8 cellular contexts compared by ENCODE assay signal in the genomic region with DNA sequence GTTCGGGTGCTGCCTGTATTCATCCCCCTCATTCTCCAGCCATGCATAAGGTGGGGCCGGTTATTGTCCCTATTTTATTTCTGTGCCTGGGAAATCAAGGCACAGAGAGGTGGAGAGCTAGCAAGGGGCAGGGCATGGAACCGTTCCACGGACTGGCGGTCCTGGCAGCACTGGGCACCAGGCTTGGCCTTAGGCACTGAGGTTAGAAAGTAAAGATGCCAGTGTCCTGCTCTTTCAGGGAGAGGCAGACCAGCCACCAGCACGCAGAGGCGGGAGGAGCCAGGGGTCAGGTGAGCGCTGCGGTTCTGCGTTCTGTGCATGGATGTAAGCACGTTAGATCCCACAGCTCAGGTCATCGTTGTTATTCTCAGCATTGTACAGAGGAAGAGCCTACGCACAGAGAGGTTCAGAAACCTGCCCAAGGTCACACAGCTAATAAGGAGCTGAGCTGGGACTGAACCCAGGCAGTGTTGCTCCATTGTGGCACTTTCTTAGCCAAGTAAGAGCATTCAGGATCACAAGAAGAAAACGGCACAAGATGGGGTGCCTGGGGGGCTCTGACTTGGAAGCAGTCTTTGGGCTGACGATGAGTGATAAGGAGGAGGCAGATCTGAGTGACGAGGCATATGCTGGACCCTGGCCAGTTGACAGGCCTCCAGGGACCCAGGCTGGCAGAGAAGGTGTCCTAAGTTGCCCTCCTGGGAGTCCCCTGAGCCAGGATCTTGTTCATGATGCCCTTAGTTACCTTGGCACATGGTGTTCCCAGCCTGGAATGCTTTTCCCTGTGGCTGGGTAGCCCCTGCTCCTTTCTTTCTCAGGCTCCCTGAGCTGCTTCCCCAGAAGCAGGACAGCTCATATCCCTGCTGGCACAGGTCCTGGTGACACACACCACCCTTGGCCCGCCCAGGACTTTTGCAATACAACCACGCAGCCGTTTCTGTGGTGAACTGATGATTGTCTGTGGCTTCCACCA. TPM values are rescaled to one million over a fixed set of nuclear protein-coding genes. Genes with fewer than 3 reads are reported as not detected.
DNase-seq lines count a peak whose midpoint lies in the region; ATAC-seq and TF ChIP-seq lines count a peak whose summit lies in the region.

No MANE protein-coding gene starts in this region.

- H3K4me2 ChIP-seq in GM23338 = no peak overlapping the region

- no peaks in the 10 kb centered on the region for H3K9me2 ChIP-seq in GM23338 (ENCODE audit: insufficient read depth)

- H3K9me3 Mint-ChIP-seq in natural killer cell treated with Interleukin-12 subunit alpha and Interleukin-12 subunit beta and Interleukin-15 and Interleukin-18, amount 100 ng/mL, for 72 hours = no peaks in the 10 kb centered on the region
- no peaks in the 10 kb centered on the region for H3K9me3 Mint-ChIP-seq in GM23338
- no peaks in the 10 kb centered on the region for H3K9me3 Mint-ChIP-seq in activated CD8-positive, alpha-beta T cell treated with anti-CD3 and anti-CD28 coated beads for 36 hours

- no peaks in the 10 kb centered on the region for H4K20me1 ChIP-seq in GM23338 (replicated peaks; ENCODE audit: insufficient read depth)

- no peak overlapping the region for H3K4me3 Mint-ChIP-seq in natural killer cell treated with Interleukin-12 subunit alpha and Interleukin-12 subunit beta and Interleukin-15 and Interleukin-18, amount 100 ng/mL, for 72 hours
- no peak overlapping the region for H3K4me3 Mint-ChIP-seq in GM23338
- no peak overlapping the region for H3K4me3 Mint-ChIP-seq in activated CD8-positive, alpha-beta T cell treated with anti-CD3 and anti-CD28 coated beads for 36 hours

- no peak for TF ChIP-seq POLR2A in erythroblast (IDR thresholded peaks at IDR 0.05; ENCODE audit: low read length)

- ATAC-seq in natural killer cell treated with Interleukin-12 subunit alpha and Interleukin-12 subunit beta and Interleukin-15 and Interleukin-18, amount 100 ng/mL, for 72 hours = no peak
- ATAC-seq in HG02759 (IDR thresholded peaks at IDR 0.05; ENCODE audit: unreplicated experiment) = no peak
- no peak for ATAC-seq in GM23338
- no peak for ATAC-seq in activated CD8-positive, alpha-beta T cell treated with anti-CD3 and anti-CD28 coated beads for 36 hours

- no peaks in the 10 kb centered on the region for H3K79me2 ChIP-seq in GM23338 (replicated peaks; ENCODE audit: insufficient read depth)

- H3K36me3 Mint-ChIP-seq in natural killer cell treated with Interleukin-12 subunit alpha and Interleukin-12 subunit beta and Interleukin-15 and Interleukin-18, amount 100 ng/mL, for 72 hours = no peaks in the 10 kb centered on the region
- H3K36me3 Mint-ChIP-seq in GM23338 (ENCODE audit: low read depth) = peaks cover 5% of the 10 kb centered on the region; the same call in 1 of the 3 replicates
- no peaks in the 10 kb centered on the region for H3K36me3 Mint-ChIP-seq in activated CD8-positive, alpha-beta T cell treated with anti-CD3 and anti-CD28 coated beads for 36 hours (ENCODE audit: low read depth)

- no peaks in the 10 kb centered on the region for H3K27me3 Mint-ChIP-seq in natural killer cell treated with Interleukin-12 subunit alpha and Interleukin-12 subunit beta and Interleukin-15 and Interleukin-18, amount 100 ng/mL, for 72 hours
- H3K27me3 Mint-ChIP-seq in GM23338 (ENCODE audit: insufficient read depth, low read depth, poor library complexity) = peaks cover 4% of the 10 kb centered on the region
- no peaks in the 10 kb centered on the region for H3K27me3 Mint-ChIP-seq in activated CD8-positive, alpha-beta T cell treated with anti-CD3 and anti-CD28 coated beads for 36 hours

- H3K27ac ChIP-seq in GM23338 (ENCODE audit: low read depth) = no peak overlapping the region

- no peaks in the 10 kb centered on the region for H3K27me3 ChIP-seq in GM23338 (ENCODE audit: insufficient read depth)

- peaks cover 9 to 23% of the 10 kb centered on the region in 2 donors for H3K4me1 Mint-ChIP-seq in natural killer cell treated with Interleukin-12 subunit alpha and Interleukin-12 subunit beta and Interleukin-15 and Interleukin-18, amount 100 ng/mL, for 72 hours (ENCODE audit: low read depth in 2 of 2)
- no peaks in the 10 kb centered on the region for H3K4me1 Mint-ChIP-seq in GM23338
- H3K4me1 Mint-ChIP-seq in activated CD8-positive, alpha-beta T cell treated with anti-CD3 and anti-CD28 coated beads for 36 hours (ENCODE audit: low read depth) = no peaks in the 10 kb centered on the region

- no peaks in the 10 kb centered on the region for H3F3A ChIP-seq in GM23338 (replicated peaks; ENCODE audit: low read depth)

- TF ChIP-seq CTCF in GM23338 (conservative IDR thresholded peaks at IDR 0.05; ENCODE audit: low read depth in 2 of 2) = no peak
- no peak for TF ChIP-seq CTCF in activated CD8-positive, alpha-beta T cell treated with anti-CD3 and anti-CD28 coated beads for 36 hours (IDR thresholded peaks at IDR 0.05)

- H3K36me3 ChIP-seq in GM23338 (ENCODE audit: insufficient read depth) = no peaks in the 10 kb centered on the region

- intact Hi-C loops in activated CD8-positive, alpha-beta T cell treated with anti-CD3 and anti-CD28 coated beads for 36 hours (cut with micrococcal nuclease) = no loop called here

- no peak overlapping the region for H2AFZ ChIP-seq in GM23338

- CTCF ChIA-PET in activated CD8-positive, alpha-beta T cell treated with anti-CD3 and anti-CD28 coated beads for 36 hours (lab: Charles Lee) = interaction anchor here (0.8 kb wide), 1 partner anchor 14 kb away, joined by 3 read pairs; no protein-coding TSS in a partner anchor

- peak overlapping the region in 1 of 2 donors; percentile 34 for H3K27ac Mint-ChIP-seq in natural killer cell treated with Interleukin-12 subunit alpha and Interleukin-12 subunit beta and Interleukin-15 and Interleukin-18, amount 100 ng/mL, for 72 hours
- H3K27ac Mint-ChIP-seq in GM23338 = no peak overlapping the region
- H3K27ac Mint-ChIP-seq in activated CD8-positive, alpha-beta T cell treated with anti-CD3 and anti-CD28 coated beads for 36 hours = no peak overlapping the region

- H3K4me3 ChIP-seq in GM23338 = no peak overlapping the region

- POLR2A ChIA-PET in activated CD8-positive, alpha-beta T cell treated with anti-CD3 and anti-CD28 coated beads for 36 hours (lab: Charles Lee) = no interaction called here

- DNase-seq in Ammon's horn (ENCODE audit: low spot score) = peak; percentile 32
- peak; percentile 55 to 83 for DNase-seq in NOMO-1 (lab: John Stamatoyannopoulos, UW; ENCODE audit: unreplicated experiment in 2 of 2)
- peak; percentile 84 to 89 for DNase-seq in erythroblast (lab: John Stamatoyannopoulos, UW)
- peak; percentile 61 for DNase-seq in natural killer cell treated with Interleukin-12 subunit alpha and Interleukin-12 subunit beta and Interleukin-15 and Interleukin-18, amount 100 ng/mL, for 72 hours (ENCODE audit: low spot score)
- DNase-seq in NCI-H1105 (lab: John Stamatoyannopoulos, UW) = no peak
- no peak for DNase-seq in GM23338 (ENCODE audit: low spot score)
- DNase-seq in activated CD8-positive, alpha-beta T cell treated with anti-CD3 and anti-CD28 coated beads for 36 hours = no peak

- H3K4me1 ChIP-seq in GM23338 (ENCODE audit: insufficient read depth) = no peaks in the 10 kb centered on the region

TF ChIP-seq in GM23338, 12 proteins besides CTCF, POLR2A, EP300 and RAD21:
- TF ChIP-seq JUNB (IDR thresholded peaks at IDR 0.05; ENCODE audit: unreplicated experiment) (no peak), ZNF331 (CRISPR knock-in tag; IDR thresholded peaks at IDR 0.05; ENCODE audit: low read depth) (no peak), POLR2AphosphoS5 (IDR thresholded peaks at IDR 0.05; ENCODE audit: low read depth) (no peak)
- TF ChIP-seq, protein P1, sequence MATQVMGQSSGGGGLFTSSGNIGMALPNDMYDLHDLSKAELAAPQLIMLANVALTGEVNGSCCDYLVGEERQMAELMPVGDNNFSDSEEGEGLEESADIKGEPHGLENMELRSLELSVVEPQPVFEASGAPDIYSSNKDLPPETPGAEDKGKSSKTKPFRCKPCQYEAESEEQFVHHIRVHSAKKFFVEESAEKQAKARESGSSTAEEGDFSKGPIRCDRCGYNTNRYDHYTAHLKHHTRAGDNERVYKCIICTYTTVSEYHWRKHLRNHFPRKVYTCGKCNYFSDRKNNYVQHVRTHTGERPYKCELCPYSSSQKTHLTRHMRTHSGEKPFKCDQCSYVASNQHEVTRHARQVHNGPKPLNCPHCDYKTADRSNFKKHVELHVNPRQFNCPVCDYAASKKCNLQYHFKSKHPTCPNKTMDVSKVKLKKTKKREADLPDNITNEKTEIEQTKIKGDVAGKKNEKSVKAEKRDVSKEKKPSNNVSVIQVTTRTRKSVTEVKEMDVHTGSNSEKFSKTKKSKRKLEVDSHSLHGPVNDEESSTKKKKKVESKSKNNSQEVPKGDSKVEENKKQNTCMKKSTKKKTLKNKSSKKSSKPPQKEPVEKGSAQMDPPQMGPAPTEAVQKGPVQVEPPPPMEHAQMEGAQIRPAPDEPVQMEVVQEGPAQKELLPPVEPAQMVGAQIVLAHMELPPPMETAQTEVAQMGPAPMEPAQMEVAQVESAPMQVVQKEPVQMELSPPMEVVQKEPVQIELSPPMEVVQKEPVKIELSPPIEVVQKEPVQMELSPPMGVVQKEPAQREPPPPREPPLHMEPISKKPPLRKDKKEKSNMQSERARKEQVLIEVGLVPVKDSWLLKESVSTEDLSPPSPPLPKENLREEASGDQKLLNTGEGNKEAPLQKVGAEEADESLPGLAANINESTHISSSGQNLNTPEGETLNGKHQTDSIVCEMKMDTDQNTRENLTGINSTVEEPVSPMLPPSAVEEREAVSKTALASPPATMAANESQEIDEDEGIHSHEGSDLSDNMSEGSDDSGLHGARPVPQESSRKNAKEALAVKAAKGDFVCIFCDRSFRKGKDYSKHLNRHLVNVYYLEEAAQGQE (IDR thresholded peaks at IDR 0.05; ENCODE audit: unreplicated experiment) = no peak

RNA-seq across cellular contexts. Expression of a gene that starts 41.1 kb away (rescaled TPM):
- 10 to 100 TPM; 58.3 to 74.6 TPM for total RNA-seq in natural killer cell treated with Interleukin-12 subunit alpha and Interleukin-12 subunit beta and Interleukin-15 and Interleukin-18, amount 100 ng/mL, for 72 hours
- total RNA-seq in GM23338 (2014; rRNA removed; shearing (Covaris generic)) = 8.1 and 12.0 TPM in 2 replicates
- 2.7 and 3.4 TPM in 2 replicates for polyA plus RNA-seq in GM23338 (2016; fragmentation: Nextera tagmentation; extraction: Ambion mirVana)
- total RNA-seq in activated CD8-positive, alpha-beta T cell treated with anti-CD3 and anti-CD28 coated beads for 36 hours = 1 to 10 TPM; 4.8 to 5.9 TPM

Comparison
In these comparisons a context has a peak if more than half of its experiments do, and no peak if none do; other contexts are left out.
1. DNase-seq: peak in Ammon's horn (single experiment), NOMO-1 (2 of 2), erythroblast (2 of 2) and natural killer cell treated with Interleukin-12 subunit alpha and Interleukin-12 subunit beta and Interleukin-15 and Interleukin-18, amount 100 ng/mL, for 72 hours (single experiment); none in NCI-H1105 (single experiment), GM23338 (single experiment) and activated CD8-positive, alpha-beta T cell treated with anti-CD3 and anti-CD28 coated beads for 36 hours (single experiment).